In the genomic region with DNA sequence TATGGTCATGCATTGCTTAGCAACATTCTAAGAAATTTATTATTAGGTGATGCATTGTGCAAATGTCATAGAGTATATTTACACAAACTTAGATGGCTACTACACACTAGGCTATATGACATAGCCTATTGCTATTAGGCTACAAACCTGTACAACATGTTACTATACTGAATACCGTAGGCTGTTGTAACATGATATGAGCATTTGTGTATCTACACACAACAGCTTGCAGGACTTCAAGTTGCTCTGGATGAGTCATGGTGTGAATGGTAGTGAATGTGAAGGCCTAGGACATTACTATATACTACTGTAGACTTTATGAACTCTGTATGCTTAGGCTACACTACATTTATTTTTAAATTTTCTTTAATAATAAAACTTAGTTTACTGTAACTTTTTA, we compare ENCODE assay signal across 13 cellular contexts.
A peak's percentile ranks its signal among the peaks of the same experiment; 100 is the strongest.
DNase-seq lines count a peak whose midpoint lies in the region; TF ChIP-seq lines count a peak whose summit lies in the region.
"Had no signal": no experiment of that assay in that cellular context is flagged by ENCODE, and none has a peak within 500 bp of the region (broad histone marks: within the 10 kb centered on the region; RNA-seq: fewer than 3 reads in every experiment).

No MANE protein-coding gene starts in this region.

- peak; percentile 6 for DNase-seq in A673 (ENCODE audit: low spot score)
- peak; percentile 79 for DNase-seq in HCEC 1CT
- no peak for DNase-seq in SK-N-SH
- peak; percentile 52 for DNase-seq in fibroblast of peridontal ligament (ENCODE audit: extremely low read depth)
- DNase-seq in activated CD4-positive, alpha-beta T cell treated with anti-CD3 and anti-CD28 coated beads for 48 hours, result no peak
- no peak for DNase-seq in activated CD4-positive, alpha-beta memory T cell treated with anti-CD3 and anti-CD28 coated beads for 36 hours
- DNase-seq in H7, result no peak
- DNase-seq in endodermal cell, result no peak
- DNase-seq: amygdala, Calu3, mucosa of descending colon, NCI-H1105 treated with DMSO at 0.1 percent for 48 hours had no signal

- H3F3A ChIP-seq in SK-N-SH (replicated peaks; ENCODE audit: insufficient read depth), result peaks cover 5% of the 10 kb centered on the region

- H3K79me2 ChIP-seq in SK-N-SH (ENCODE audit: insufficient read depth), result no peaks in the 10 kb centered on the region

- H3K9ac ChIP-seq in SK-N-SH (no peak overlapping the region), endodermal cell (ENCODE audit: extremely low read depth, low read length, poor library complexity, severe bottlenecking) (no peak overlapping the region)

- H3K36me3 ChIP-seq in A673 (ENCODE audit: insufficient read depth, low read length, poor library complexity, severe bottlenecking), result no peaks in the 10 kb centered on the region
- H3K36me3 ChIP-seq in SK-N-SH (replicated peaks in 1 of 2; ENCODE audit: control insufficient read depth in 1 of 2, insufficient read depth in 2 of 2, low read length in 1 of 2), result no peaks in the 10 kb centered on the region
- no peaks in the 10 kb centered on the region for H3K36me3 ChIP-seq in H7 (replicated peaks; ENCODE audit: control insufficient read depth, insufficient read depth, low read length)
- no peaks in the 10 kb centered on the region for H3K36me3 ChIP-seq in endodermal cell (ENCODE audit: control insufficient read depth, insufficient read depth, low read length)

- TF ChIP-seq CTCF in A673 (conservative IDR thresholded peaks at IDR 0.05; ENCODE audit: low read depth, low read length) (no peak), SK-N-SH (IDR thresholded peaks at IDR 0.05) (no peak), endodermal cell (conservative IDR thresholded peaks at IDR 0.05) (no peak)

- no peaks in the 10 kb centered on the region for H3K9me2 ChIP-seq in SK-N-SH

- H3K4me3 ChIP-seq in A673 (ENCODE audit: low read depth, low read length, poor library complexity, severe bottlenecking) (no peak overlapping the region), SK-N-SH (ENCODE audit: low read depth in 2 of 2, low read length in 1 of 2) (no peak overlapping the region), H7 (ENCODE audit: insufficient read depth, low read depth, low read length) (no peak overlapping the region), endodermal cell (ENCODE audit: low read length) (no peak overlapping the region)
- H3K4me3 ChIP-seq: mucosa of descending colon had no signal

- H3K27ac ChIP-seq in A673 (ENCODE audit: low read depth, low read length, poor library complexity, severe bottlenecking) (no peak overlapping the region), SK-N-SH (ENCODE audit: low read depth in 2 of 2, low read length in 1 of 2) (no peak overlapping the region), endodermal cell (ENCODE audit: low read depth, low read length) (no peak overlapping the region)

- WGBS in SK-N-SH (ENCODE audit: low lambda C conversion rate), result 17% methylated on average over 1 of the region's 1 CpG
- WGBS in endodermal cell (ENCODE audit: insufficient coverage in 1 of 2, insufficient read length in 1 of 2), 2 experiments, result 80 to 100% methylated on average over 1 of the region's 1 CpG

- H3K36me3 Mint-ChIP-seq in activated CD4-positive, alpha-beta memory T cell treated with anti-CD3 and anti-CD28 coated beads for 36 hours, result peaks cover 3% of the 10 kb centered on the region
- H3K36me3 Mint-ChIP-seq in endodermal cell (ENCODE audit: low read depth), result peaks cover 4% of the 10 kb centered on the region

- H3K27me3 ChIP-seq in A673 (replicated peaks; ENCODE audit: insufficient read depth, low read depth, low read length, poor library complexity) (peaks cover 19% of the 10 kb centered on the region), SK-N-SH (ENCODE audit: insufficient read depth) (no peaks in the 10 kb centered on the region), H7 (ENCODE audit: control insufficient read depth, insufficient read depth, low read length) (no peaks in the 10 kb centered on the region), endodermal cell (ENCODE audit: control insufficient read depth, insufficient read depth, low read length, poor library complexity, severe bottlenecking) (no peaks in the 10 kb centered on the region)

- H3K4me3 Mint-ChIP-seq in activated CD4-positive, alpha-beta memory T cell treated with anti-CD3 and anti-CD28 coated beads for 36 hours, result no peak overlapping the region
- no peak overlapping the region for H3K4me3 Mint-ChIP-seq in endodermal cell
- H3K4me3 Mint-ChIP-seq: T-helper 2 cell treated with Interferon-gamma antibody and Interleukin-4, amounts not matched to agents 5 μg/mL and 100 μg/mL, for 36 hours had no signal

- no peak for TF ChIP-seq EP300 in SK-N-SH (IDR thresholded peaks at IDR 0.05; ENCODE audit: borderline replicate concordance in 1 of 2, low read depth in 1 of 2, low read length in 1 of 2)

- no peak for TF ChIP-seq RAD21 in SK-N-SH (IDR thresholded peaks at IDR 0.05; ENCODE audit: low read length)

- H3K9me3 ChIP-seq in A673 (ENCODE audit: low read depth, low read length, poor library complexity, severe bottlenecking) (no peaks in the 10 kb centered on the region), SK-N-SH (peaks cover 22% of the 10 kb centered on the region), endodermal cell (ENCODE audit: control insufficient read depth, low read length) (peaks cover 29% of the 10 kb centered on the region)

- BruUV-seq in A673 (replicated peaks; lab: Mats Ljungman, UMichigan), result no TSS peak

- H3K4me1 ChIP-seq in A673 (ENCODE audit: insufficient read depth, low read length, poor library complexity, severe bottlenecking) (no peaks in the 10 kb centered on the region), SK-N-SH (ENCODE audit: control insufficient read depth in 1 of 2, insufficient read depth in 2 of 2, low read depth in 1 of 2, low read length in 1 of 2) (no peaks in the 10 kb centered on the region), endodermal cell (ENCODE audit: control insufficient read depth, insufficient read depth, low read length) (no peaks in the 10 kb centered on the region)

- peaks cover 17% of the 10 kb centered on the region for H3K9me3 Mint-ChIP-seq in activated CD4-positive, alpha-beta memory T cell treated with anti-CD3 and anti-CD28 coated beads for 36 hours
- peaks cover 36% of the 10 kb centered on the region for H3K9me3 Mint-ChIP-seq in endodermal cell

- no peak overlapping the region for H3K4me2 ChIP-seq in SK-N-SH

- intact Hi-C loops in A673 (cut with micrococcal nuclease; ENCODE audit: unreplicated experiment), result loop anchor here (5.0 kb wide), 1 partner anchor 36 kb away; no protein-coding TSS in a partner anchor
- intact Hi-C loops in activated CD4-positive, alpha-beta memory T cell treated with anti-CD3 and anti-CD28 coated beads for 36 hours (cut with micrococcal nuclease), result no loop called here

- H3K27me3 Mint-ChIP-seq in activated CD4-positive, alpha-beta memory T cell treated with anti-CD3 and anti-CD28 coated beads for 36 hours, result peaks cover 7% of the 10 kb centered on the region
- no peaks in the 10 kb centered on the region for H3K27me3 Mint-ChIP-seq in endodermal cell (ENCODE audit: insufficient read depth)

- H3K27ac Mint-ChIP-seq in activated CD4-positive, alpha-beta memory T cell treated with anti-CD3 and anti-CD28 coated beads for 36 hours, result no peak overlapping the region
- no peak overlapping the region for H3K27ac Mint-ChIP-seq in endodermal cell
- H3K27ac Mint-ChIP-seq: T-helper 2 cell treated with Interferon-gamma antibody and Interleukin-4, amounts not matched to agents 5 μg/mL and 100 μg/mL, for 36 hours had no signal

- no peaks in the 10 kb centered on the region for H3K4me1 Mint-ChIP-seq in activated CD4-positive, alpha-beta memory T cell treated with anti-CD3 and anti-CD28 coated beads for 36 hours (ENCODE audit: low read depth)
- no peaks in the 10 kb centered on the region for H3K4me1 Mint-ChIP-seq in endodermal cell

- no peak overlapping the region for H2AFZ ChIP-seq in SK-N-SH (ENCODE audit: low read depth)

- CTCF ChIA-PET in A673 (lab: Charles Lee), result no interaction called here
- CTCF ChIA-PET in SK-N-SH (lab: Yijun Ruan, JAX), result interaction anchor here (1.1 to 1.8 kb wide), 2 partner anchors 264 to 498 kb away, joined by 3 to 8 read pairs; partner anchors contain the start of gene APBA1
- CTCF ChIA-PET in activated CD4-positive, alpha-beta memory T cell treated with anti-CD3 and anti-CD28 coated beads for 36 hours (lab: Charles Lee), result no interaction called here

- H4K20me1 ChIP-seq in SK-N-SH (ENCODE audit: insufficient read depth), result no peaks in the 10 kb centered on the region

- POLR2A ChIA-PET in A673 (lab: Charles Lee; ENCODE audit: low non-redundant PET), result no interaction called here
- POLR2A ChIA-PET in SK-N-SH (lab: Yijun Ruan, JAX), result no interaction called here
- POLR2A ChIA-PET in activated CD4-positive, alpha-beta memory T cell treated with anti-CD3 and anti-CD28 coated beads for 36 hours (lab: Charles Lee), result no interaction called here

TF ChIP-seq in SK-N-SH, 30 proteins besides CTCF, POLR2A, EP300 and RAD21:
- TF ChIP-seq FOSL2 (IDR thresholded peaks at IDR 0.05; ENCODE audit: borderline replicate concordance, low read depth) (peak; percentile 45), GABPA (IDR thresholded peaks at IDR 0.05; ENCODE audit: low read depth) (no peak)

Comparison
In these comparisons a context has a peak if more than half of its experiments do, and no peak if none do; other contexts are left out.
1. DNase-seq: peak in A673 (single experiment), HCEC 1CT (single experiment) and fibroblast of peridontal ligament (single experiment); none in SK-N-SH (single experiment), activated CD4-positive, alpha-beta T cell treated with anti-CD3 and anti-CD28 coated beads for 48 hours (single experiment), activated CD4-positive, alpha-beta memory T cell treated with anti-CD3 and anti-CD28 coated beads for 36 hours (single experiment), H7 (single experiment) and endodermal cell (single experiment).